In genomic region chr12:123365141-123365917, GRCh38 we compare ENCODE assay signal across 8 cellular contexts. TPM values are rescaled to one million over a fixed set of nuclear protein-coding genes. Genes with fewer than 3 reads are reported as not detected.
DNase-seq lines count a peak whose midpoint lies in the region; ATAC-seq and TF ChIP-seq lines count a peak whose summit lies in the region.

No MANE protein-coding gene starts in this region.

- no peaks in the 10 kb centered on the region for H3K27me3 Mint-ChIP-seq in activated T-helper 17 cell treated with anti-CD3 and anti-CD28 coated beads, Interleukin-2, amount 50 U/mL, for 72 hours
- H3K27me3 Mint-ChIP-seq in natural killer cell (ENCODE audit: low read depth in 2 of 2), result no peaks in the 10 kb centered on the region

- H3K4me2 ChIP-seq in GM23248 (ENCODE audit: unreplicated experiment), result peak overlapping the region; percentile 88

- no peaks in the 10 kb centered on the region for H3K9me3 Mint-ChIP-seq in activated T-helper 17 cell treated with anti-CD3 and anti-CD28 coated beads, Interleukin-2, amount 50 U/mL, for 72 hours
- no peaks in the 10 kb centered on the region for H3K9me3 Mint-ChIP-seq in natural killer cell

- 1% methylated on average over 44 to 50 of the region's 50 CpGs for WGBS in GM23248 (ENCODE audit: low coverage in 1 of 2, low lambda C conversion rate in 2 of 2, missing lambda C conversion rate in 2 of 2), 2 experiments

- H3K4me1 ChIP-seq in GM23248 (ENCODE audit: insufficient read depth), result peaks cover 9% of the 10 kb centered on the region; the same call in 1 of the 2 replicates

- H3F3A ChIP-seq in GM23248 (ENCODE audit: insufficient read depth), result peaks cover 23% of the 10 kb centered on the region

- H3K4me1 Mint-ChIP-seq in activated T-helper 17 cell treated with anti-CD3 and anti-CD28 coated beads, Interleukin-2, amount 50 U/mL, for 72 hours, result peaks cover 10% of the 10 kb centered on the region
- peaks cover 23 to 25% of the 10 kb centered on the region in 2 donors for H3K4me1 Mint-ChIP-seq in natural killer cell

- H3K36me3 Mint-ChIP-seq in activated T-helper 17 cell treated with anti-CD3 and anti-CD28 coated beads, Interleukin-2, amount 50 U/mL, for 72 hours (ENCODE audit: low read depth), result peaks cover 28% of the 10 kb centered on the region
- no peaks in the 10 kb centered on the region for H3K36me3 Mint-ChIP-seq in natural killer cell

- H3K27me3 ChIP-seq in GM23248 (replicated peaks; ENCODE audit: insufficient read depth), result no peaks in the 10 kb centered on the region

- H4K20me1 ChIP-seq in GM23248 (ENCODE audit: insufficient read depth), result no peaks in the 10 kb centered on the region

- intact Hi-C loops in natural killer cell (cut with micrococcal nuclease), result loop anchor here (1.0 to 10.0 kb wide), 5 partner anchors 19 to 131 kb away; partner anchors contain the start of genes KMT5A, MPHOSPH9, MTRFR and SNRNP35

- no peaks in the 10 kb centered on the region for H3K9me3 ChIP-seq in GM23248 (ENCODE audit: low read depth)

- ATAC-seq in activated T-helper 17 cell treated with anti-CD3 and anti-CD28 coated beads, Interleukin-2, amount 50 U/mL, for 72 hours (replicated peaks), result peak; percentile 84
- ATAC-seq in natural killer cell, result peak; percentile 72 to 89 (median 80)

- in situ Hi-C loops in GM23248 (cut with MboI), result no loop called here

- peak overlapping the region; percentile 79 for H2AFZ ChIP-seq in GM23248

- peak overlapping the region; percentile 91 for H3K9ac ChIP-seq in GM23248

- peak overlapping the region; percentile 73 for H3K4me3 ChIP-seq in GM23248

- peak overlapping the region; percentile 94 for H3K4me3 Mint-ChIP-seq in activated T-helper 17 cell treated with anti-CD3 and anti-CD28 coated beads, Interleukin-2, amount 50 U/mL, for 72 hours
- peak overlapping the region; percentile 95 for H3K4me3 Mint-ChIP-seq in natural killer cell

- peak; percentile 83 for TF ChIP-seq CTCF in natural killer cell (IDR thresholded peaks at IDR 0.05)

- H3K27ac Mint-ChIP-seq in activated T-helper 17 cell treated with anti-CD3 and anti-CD28 coated beads, Interleukin-2, amount 50 U/mL, for 72 hours, result peak overlapping the region; percentile 100
- H3K27ac Mint-ChIP-seq in natural killer cell, result peak overlapping the region; percentile 95 to 96

- peak; percentile 99 for DNase-seq in EL
- peak; percentile 100 for DNase-seq in GM23248
- peak; percentile 97 to 98 for DNase-seq in Kasumi-1 (lab: John Stamatoyannopoulos, UW)
- peak; percentile 99 for DNase-seq in RKO (ENCODE audit: low spot score)
- peak; percentile 99 for DNase-seq in fibroblast of peridontal ligament (ENCODE audit: extremely low read depth)
- DNase-seq in natural killer cell, result peak; percentile 95
- DNase-seq in stimulated activated naive CD4-positive, alpha-beta T cell treated with Interleukin-2 at 50 U/mL for 16 hours (lab: John Stamatoyannopoulos, UW), result peak; percentile 95

- no peaks in the 10 kb centered on the region for H3K36me3 ChIP-seq in GM23248 (ENCODE audit: low read depth)

- H3K9me2 ChIP-seq in GM23248 (ENCODE audit: insufficient read depth), result no peaks in the 10 kb centered on the region

- peaks cover 43% of the 10 kb centered on the region for H3K79me2 ChIP-seq in GM23248 (ENCODE audit: insufficient read depth)

- H3K27ac ChIP-seq in GM23248, result peak overlapping the region; percentile 94

RNA-seq across cellular contexts. Expression of gene SBNO1, which starts 0.7 kb away (rescaled TPM):
- 17.6 and 19.1 TPM in 2 replicates for total RNA-seq in GM23248 (2014; rRNA removed; shearing (Covaris generic))
- polyA plus RNA-seq in GM23248 (2016; fragmentation: Nextera tagmentation; extraction: Ambion mirVana), result 22.4 and 23.6 TPM in 2 replicates
- total RNA-seq in activated T-helper 17 cell treated with anti-CD3 and anti-CD28 coated beads, Interleukin-2, amount 50 U/mL, for 72 hours, result 10 to 100 TPM; 59.8 to 64.0 TPM
- total RNA-seq in natural killer cell, result 10 to 100 TPM; 30.7 to 40.3 (median 34.3) TPM

RNA-seq across cellular contexts. Expression of gene KMT5A, which starts 18.6 kb away (rescaled TPM):
- total RNA-seq in GM23248 (2014; rRNA removed; shearing (Covaris generic)), result 53.6 and 78.6 TPM in 2 replicates
- polyA plus RNA-seq in GM23248 (2016; fragmentation: Nextera tagmentation; extraction: Ambion mirVana), result 20.6 and 21.3 TPM in 2 replicates
- 10 to 100 TPM; 48.9 to 67.2 TPM for total RNA-seq in activated T-helper 17 cell treated with anti-CD3 and anti-CD28 coated beads, Interleukin-2, amount 50 U/mL, for 72 hours
- 10 to 100 TPM; 24.9 to 50.2 (median 48.7) TPM for total RNA-seq in natural killer cell

Comparison
In these comparisons a context has a peak if more than half of its experiments do, and no peak if none do; other contexts are left out.
1. Peak in every context shown above with its lines: DNase-seq, ATAC-seq, H3K4me3 ChIP-seq and H3K27ac ChIP-seq.